ENCODE assay signal across 11 cellular contexts in the genomic region with DNA sequence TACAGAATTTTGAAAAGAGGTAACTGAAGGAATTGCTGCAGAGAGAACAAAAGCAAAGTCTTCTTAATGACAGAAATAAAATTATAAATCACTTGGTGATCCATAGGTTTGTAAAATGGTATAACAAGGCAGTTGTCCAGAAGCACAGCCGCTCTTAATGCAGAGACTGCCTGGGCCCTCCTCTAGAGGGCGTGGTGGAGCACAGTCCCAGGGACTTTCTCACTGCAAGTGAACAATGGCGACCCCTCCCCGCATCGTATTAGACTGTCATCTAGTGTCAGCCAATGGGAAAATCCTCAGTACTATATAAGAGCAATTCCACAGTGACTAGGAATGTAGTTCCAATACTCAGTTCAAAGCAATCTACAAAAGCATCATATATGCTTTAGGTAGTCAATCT. TPM values are rescaled to one million over a fixed set of nuclear protein-coding genes. Genes with fewer than 3 reads are reported as not detected.
DNase-seq lines count a peak whose midpoint lies in the region; ATAC-seq and TF ChIP-seq lines count a peak whose summit lies in the region.
"Had no signal": no experiment of that assay in that cellular context is flagged by ENCODE, and none has a peak within 500 bp of the region (broad histone marks: within the 10 kb centered on the region; RNA-seq: fewer than 3 reads in every experiment).

No MANE protein-coding gene starts in this region.

- no peak overlapping the region for H4K91ac ChIP-seq in mesenchymal stem cell (ENCODE audit: low read length)

- peaks cover 6% of the 10 kb centered on the region for H3K4me1 ChIP-seq in mesenchymal stem cell (ENCODE audit: control insufficient read depth, insufficient read depth, low read depth, low read length)
- H3K4me1 ChIP-seq in CD4-positive, alpha-beta memory T cell (ENCODE audit: insufficient read depth, low read length): peaks cover 17% of the 10 kb centered on the region
- H3K4me1 ChIP-seq: gastrocnemius medialis had no signal

- H2BK12ac ChIP-seq in mesenchymal stem cell (ENCODE audit: low read length in 2 of 2): no peak overlapping the region

- no peaks in the 10 kb centered on the region for H3K79me1 ChIP-seq in mesenchymal stem cell (replicated peaks; ENCODE audit: low read length, poor library complexity, severe bottlenecking)

- 55% methylated on average over 4 of the region's 5 CpGs for WGBS in mesenchymal stem cell

- no peak overlapping the region for H3K4me3 Mint-ChIP-seq in CD4-positive, alpha-beta memory T cell

- no peak overlapping the region for H3K4ac ChIP-seq in mesenchymal stem cell (ENCODE audit: low read depth in 1 of 2, low read length in 2 of 2)

- no peaks in the 10 kb centered on the region for H3K36me3 ChIP-seq in mesenchymal stem cell (ENCODE audit: control insufficient read depth in 1 of 2, insufficient read depth in 2 of 2, low read depth in 1 of 2, low read length in 2 of 2)
- peaks cover 10% of the 10 kb centered on the region for H3K36me3 ChIP-seq in CD4-positive, alpha-beta memory T cell (ENCODE audit: insufficient read depth, low read length)
- H3K36me3 ChIP-seq: gastrocnemius medialis had no signal

- H3K4me3 ChIP-seq in fibroblast of mammary gland (ENCODE audit: control insufficient read depth, low read depth, low read length): no peak overlapping the region
- no peak overlapping the region for H3K4me3 ChIP-seq in mesenchymal stem cell (ENCODE audit: insufficient read depth in 1 of 2, low read depth in 1 of 2, low read length in 2 of 2)
- no peak overlapping the region for H3K4me3 ChIP-seq in CD4-positive, alpha-beta memory T cell (ENCODE audit: low read length in 2 of 2)
- H3K4me3 ChIP-seq: gastrocnemius medialis had no signal

- no peak overlapping the region for H2AK5ac ChIP-seq in mesenchymal stem cell (ENCODE audit: low read length, severe bottlenecking)

- peaks cover 0 to 2% of the 10 kb centered on the region in 2 experiments for H3K27me3 ChIP-seq in mesenchymal stem cell (ENCODE audit: control insufficient read depth in 1 of 2, insufficient read depth in 1 of 2, low read length in 2 of 2)
- H3K27me3 ChIP-seq in CD4-positive, alpha-beta memory T cell (ENCODE audit: insufficient read depth, low read length): no peaks in the 10 kb centered on the region
- H3K27me3 ChIP-seq: gastrocnemius medialis had no signal

- no peak overlapping the region for H3K4me2 ChIP-seq in mesenchymal stem cell (ENCODE audit: low read length, poor library complexity, severe bottlenecking)

- peaks cover 39 to 45% of the 10 kb centered on the region in 2 donors for H3K36me3 Mint-ChIP-seq in CD4-positive, alpha-beta memory T cell

- peaks cover 14 to 27% (median 19%) of the 10 kb centered on the region in 4 donors for H3K4me1 Mint-ChIP-seq in CD4-positive, alpha-beta memory T cell

- intact Hi-C loops in CD4-positive, alpha-beta memory T cell (cut with micrococcal nuclease): no loop called here

- H2BK5ac ChIP-seq in mesenchymal stem cell (ENCODE audit: low read depth, low read length, poor library complexity, severe bottlenecking): no peak overlapping the region

- H2BK120ac ChIP-seq in mesenchymal stem cell (ENCODE audit: low read depth, low read length): no peak overlapping the region

- peak; percentile 23 for TF ChIP-seq CTCF in AG09319 (IDR thresholded peaks at IDR 0.05; ENCODE audit: low read depth, low read length)
- TF ChIP-seq CTCF in GM12873 (IDR thresholded peaks at IDR 0.05; ENCODE audit: insufficient read depth, low read depth, low read length, missing control alignments): peak; percentile 58
- peak; percentile 37 for TF ChIP-seq CTCF in fibroblast of mammary gland (conservative IDR thresholded peaks at IDR 0.05; ENCODE audit: control insufficient read depth, insufficient read depth, low read depth, low read length)

- H3K9me3 Mint-ChIP-seq in CD4-positive, alpha-beta memory T cell: peaks cover 0 to 2% (median 0%) of the 10 kb centered on the region in 8 donors

- no peak overlapping the region for H2BK15ac ChIP-seq in mesenchymal stem cell (ENCODE audit: low read depth, poor library complexity, severe bottlenecking)

- no peak overlapping the region for H4K8ac ChIP-seq in mesenchymal stem cell (ENCODE audit: low read length)

- H3K9ac ChIP-seq in mesenchymal stem cell (ENCODE audit: low read length): no peak overlapping the region

- H3K18ac ChIP-seq in mesenchymal stem cell (ENCODE audit: low read depth in 1 of 2, low read length in 2 of 2): no peak overlapping the region

- H3K14ac ChIP-seq in mesenchymal stem cell (ENCODE audit: low read length in 2 of 2): no peak overlapping the region

- H3K27ac ChIP-seq in mesenchymal stem cell (ENCODE audit: low read length, poor library complexity, severe bottlenecking): no peak overlapping the region
- H3K27ac ChIP-seq in CD4-positive, alpha-beta memory T cell (ENCODE audit: low read depth, low read length): no peak overlapping the region
- H3K27ac ChIP-seq: gastrocnemius medialis had no signal

- H3K23ac ChIP-seq in mesenchymal stem cell (ENCODE audit: low read length in 2 of 2): no peak overlapping the region

- ATAC-seq in GM21825 (IDR thresholded peaks at IDR 0.05; ENCODE audit: unreplicated experiment): no peak
- ATAC-seq in HG02840 (IDR thresholded peaks at IDR 0.05; ENCODE audit: low FRiP score, unreplicated experiment): no peak
- ATAC-seq: gastrocnemius medialis had no signal

- no peak overlapping the region for H3K27ac Mint-ChIP-seq in CD4-positive, alpha-beta memory T cell

- no peaks in the 10 kb centered on the region for H3K9me3 ChIP-seq in mesenchymal stem cell (ENCODE audit: control insufficient read depth, low read length)
- H3K9me3 ChIP-seq in CD4-positive, alpha-beta memory T cell (ENCODE audit: control insufficient read depth in 1 of 2, low read length in 2 of 2): no peaks in the 10 kb centered on the region
- H3K9me3 ChIP-seq: gastrocnemius medialis had no signal

- H2AFZ ChIP-seq in mesenchymal stem cell (ENCODE audit: low read depth, low read length): no peak overlapping the region

- POLR2A ChIA-PET in CD4-positive, alpha-beta memory T cell (lab: Charles Lee; ENCODE audit: partially characterized antibody): no interaction called here

- CTCF ChIA-PET in CD4-positive, alpha-beta memory T cell (lab: Charles Lee; ENCODE audit: partially characterized antibody): interaction anchor here (1.5 kb wide), 1 partner anchor 8 kb away, joined by 3 read pairs; no protein-coding TSS in a partner anchor

- DNase-seq in AG09319 (ENCODE audit: extremely low read depth, low read depth): no peak
- DNase-seq in RPMI8226: peak; percentile 42
- DNase-seq in fibroblast of mammary gland (ENCODE audit: low read depth): no peak
- DNase-seq in mesenchymal stem cell: no peak
- no peak for DNase-seq in CD4-positive, alpha-beta memory T cell
- DNase-seq: gastrocnemius medialis, MV-4-11, small intestine had no signal

- no peaks in the 10 kb centered on the region for H3K27me3 Mint-ChIP-seq in CD4-positive, alpha-beta memory T cell

RNA-seq across cellular contexts. Expression of gene ZBED2, which starts 26.4 kb away (rescaled TPM):
- polyA plus RNA-seq in mesenchymal stem cell (2013, experiment 1 of 2): 0.01 TPM
- polyA plus RNA-seq in mesenchymal stem cell (2013, experiment 2 of 2): not detected
- total RNA-seq in CD4-positive, alpha-beta memory T cell: under 1 TPM in 1 of 2 experiments, not detected in 1; 0.19 TPM
- polyA plus RNA-seq in CD4-positive, alpha-beta memory T cell: 1 to 10 TPM in 1 of 2 donors, not detected in 1; 1.4 TPM
- total RNA-seq: gastrocnemius medialis had no signal

RNA-seq across cellular contexts. Expression of gene PLCXD2, which starts 52.9 kb away (rescaled TPM):
- polyA plus RNA-seq in mesenchymal stem cell (2013, experiment 1 of 2): 0.83 TPM
- 0.84 TPM for polyA plus RNA-seq in mesenchymal stem cell (2013, experiment 2 of 2)
- 1 to 10 TPM; 6.3 to 7.7 TPM for total RNA-seq in CD4-positive, alpha-beta memory T cell
- polyA plus RNA-seq in CD4-positive, alpha-beta memory T cell: 1 to 10 TPM in 1 of 2 donors, under 1 TPM in 1; 0.77 to 1.4 TPM
